17 cellular contexts compared by ENCODE assay signal in the genomic region with DNA sequence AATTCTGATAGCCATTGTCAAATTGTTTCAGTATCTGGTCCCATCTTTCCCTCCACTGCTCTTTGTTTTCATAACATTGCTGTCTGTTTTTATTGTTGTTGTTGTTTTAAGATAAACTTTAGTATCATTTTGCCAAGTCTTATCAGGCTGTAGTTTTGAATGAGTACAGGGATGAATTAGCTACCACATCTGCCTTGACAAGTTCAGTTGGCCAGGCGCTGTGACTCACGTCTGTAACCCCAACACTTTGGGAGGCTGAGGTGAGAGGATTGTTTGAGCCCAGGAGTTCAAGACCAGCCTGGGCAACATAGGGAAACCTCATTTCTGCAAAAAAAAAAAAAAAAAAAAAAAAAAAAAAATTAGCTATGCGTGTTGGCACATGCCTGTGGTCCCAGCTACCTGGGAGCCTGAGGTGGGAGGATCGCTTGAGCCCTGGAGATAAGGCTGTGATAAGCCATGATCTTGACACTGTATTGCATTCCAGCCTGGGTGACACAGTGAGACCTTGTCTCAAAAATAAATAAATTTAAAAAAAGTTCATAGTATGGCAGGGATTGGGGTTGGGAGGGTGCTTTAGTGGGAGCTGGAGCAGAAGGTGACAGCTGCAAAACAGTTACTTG. TPM values are rescaled to one million over a fixed set of nuclear protein-coding genes. Genes with fewer than 3 reads are reported as not detected.
A peak's percentile ranks its signal among the peaks of the same experiment; 100 is the strongest.
DNase-seq lines count a peak whose midpoint lies in the region; ATAC-seq, FAIRE-seq and TF ChIP-seq lines count a peak whose summit lies in the region.
"Had no signal": no experiment of that assay in that cellular context is flagged by ENCODE, and none has a peak within 500 bp of the region (broad histone marks: within the 10 kb centered on the region; RNA-seq: fewer than 3 reads in every experiment).

No MANE protein-coding gene starts in this region.

- CTCF ChIA-PET in activated naive CD4-positive, alpha-beta T cell treated with anti-CD3 and anti-CD28 coated beads for 36 hours (lab: Charles Lee): interaction anchor here (0.6 to 4.2 kb wide), 6 partner anchors 9 to 186 kb away, joined by 3 to 22 read pairs (median 5); no protein-coding TSS in a partner anchor
- CTCF ChIA-PET in Calu3 (lab: Charles Lee): no interaction called here

- no peak overlapping the region for H4K91ac ChIP-seq in trophoblast cell (ENCODE audit: low read depth, low read length)

- peak; percentile 38 for DNase-seq in activated naive CD4-positive, alpha-beta T cell treated with anti-CD3 and anti-CD28 coated beads for 36 hours
- DNase-seq in activated naive CD4-positive, alpha-beta T cell treated with Interleukin-2 at 50 U/mL for 16 hours: no peak
- no peak for DNase-seq in GM12892 (ENCODE audit: insufficient read length)
- peak; percentile 48 to 59 for DNase-seq in trophoblast cell
- DNase-seq in Calu3: no peak
- DNase-seq in SKM-1 treated with dmso at 0.1 percent for 144 hours (lab: John Stamatoyannopoulos, UW; ENCODE audit: unreplicated experiment): no peak
- no peak for DNase-seq in DMS53 (lab: John Stamatoyannopoulos, UW)
- DNase-seq: CD8-positive, alpha-beta T cell; EL; H9; Karpas-422; MM.1S; NCI-H187 treated with DMSO at 0.1 percent for 48 hours; NCI-H510A treated with DMSO at 0.1 percent for 48 hours; Peyer's patch; SHP77 had no signal

- no peak overlapping the region for H3K4me3 ChIP-seq in trophoblast cell (ENCODE audit: low read depth, low read length)
- H3K4me3 ChIP-seq: Peyer's patch had no signal

- H4K12ac ChIP-seq in trophoblast cell (ENCODE audit: low read depth, low read length): no peak overlapping the region

- peak; percentile 30 for FAIRE-seq in GM12892 (lab: Jason Lieb, UNC)

- no peak overlapping the region for H4K8ac ChIP-seq in trophoblast cell (ENCODE audit: low read depth, low read length)

- H3K4me3 Mint-ChIP-seq in activated naive CD4-positive, alpha-beta T cell treated with anti-CD3 and anti-CD28 coated beads for 36 hours: no peak overlapping the region
- H3K4me3 Mint-ChIP-seq in activated T-helper 17 cell treated with anti-CD3 and anti-CD28 coated beads, Interleukin-2, amount 50 U/mL, for 72 hours: peak overlapping the region; percentile 34
- no peak overlapping the region for H3K4me3 Mint-ChIP-seq in Calu3 (ENCODE audit: low read depth, unreplicated experiment)
- H3K4me3 Mint-ChIP-seq: CD8-positive, alpha-beta T cell; H9 had no signal

- no peaks in the 10 kb centered on the region for H3K79me1 ChIP-seq in trophoblast cell (ENCODE audit: low read length)

- no peak overlapping the region for H2AK5ac ChIP-seq in trophoblast cell (ENCODE audit: low read length)

- no peaks in the 10 kb centered on the region for H3K36me3 ChIP-seq in trophoblast cell (ENCODE audit: control insufficient read depth in 1 of 2, insufficient read depth in 2 of 2, low read length in 2 of 2)
- H3K36me3 ChIP-seq: Peyer's patch had no signal

- H3K27ac ChIP-seq in trophoblast cell (ENCODE audit: low read depth, low read length): no peak overlapping the region
- H3K27ac ChIP-seq: Peyer's patch had no signal

- no peak overlapping the region for H2BK120ac ChIP-seq in trophoblast cell (ENCODE audit: insufficient read depth, low read length, poor library complexity)

- ATAC-seq in activated T-helper 17 cell treated with anti-CD3 and anti-CD28 coated beads, Interleukin-2, amount 50 U/mL, for 72 hours (replicated peaks): peak; percentile 37
- ATAC-seq: CD8-positive, alpha-beta T cell had no signal

- H2BK12ac ChIP-seq in trophoblast cell (ENCODE audit: low read length): no peak overlapping the region

- H3K14ac ChIP-seq in trophoblast cell (ENCODE audit: low read length): no peak overlapping the region

- H3K9me3 Mint-ChIP-seq in activated naive CD4-positive, alpha-beta T cell treated with anti-CD3 and anti-CD28 coated beads for 36 hours: peaks cover 8% of the 10 kb centered on the region
- peaks cover 5% of the 10 kb centered on the region for H3K9me3 Mint-ChIP-seq in activated T-helper 17 cell treated with anti-CD3 and anti-CD28 coated beads, Interleukin-2, amount 50 U/mL, for 72 hours
- peaks cover 4% of the 10 kb centered on the region for H3K9me3 Mint-ChIP-seq in Calu3 (ENCODE audit: low read depth, unreplicated experiment)

- no peak overlapping the region for H3K9ac ChIP-seq in trophoblast cell (ENCODE audit: low read length)

- H3K18ac ChIP-seq in trophoblast cell (ENCODE audit: low read length): no peak overlapping the region

- H3K4ac ChIP-seq in trophoblast cell (ENCODE audit: low read depth, low read length): no peak overlapping the region

- peaks cover 35% of the 10 kb centered on the region for H3K4me1 Mint-ChIP-seq in activated naive CD4-positive, alpha-beta T cell treated with anti-CD3 and anti-CD28 coated beads for 36 hours (ENCODE audit: low read depth)
- H3K4me1 Mint-ChIP-seq in activated T-helper 17 cell treated with anti-CD3 and anti-CD28 coated beads, Interleukin-2, amount 50 U/mL, for 72 hours: peaks cover 26% of the 10 kb centered on the region
- H3K4me1 Mint-ChIP-seq in Calu3 (ENCODE audit: low read depth, unreplicated experiment): peaks cover 7% of the 10 kb centered on the region

- H3K36me3 Mint-ChIP-seq in activated naive CD4-positive, alpha-beta T cell treated with anti-CD3 and anti-CD28 coated beads for 36 hours (ENCODE audit: low read depth): peaks cover 4% of the 10 kb centered on the region
- H3K36me3 Mint-ChIP-seq in activated T-helper 17 cell treated with anti-CD3 and anti-CD28 coated beads, Interleukin-2, amount 50 U/mL, for 72 hours (ENCODE audit: low read depth): no peaks in the 10 kb centered on the region
- H3K36me3 Mint-ChIP-seq in Calu3 (ENCODE audit: insufficient read depth, unreplicated experiment): no peaks in the 10 kb centered on the region

- H3K4me1 ChIP-seq in trophoblast cell (ENCODE audit: control insufficient read depth in 1 of 2, insufficient read depth in 2 of 2, low read length in 2 of 2): peaks cover 2 to 3% of the 10 kb centered on the region in 2 experiments

- H3K27ac Mint-ChIP-seq in activated naive CD4-positive, alpha-beta T cell treated with anti-CD3 and anti-CD28 coated beads for 36 hours: peak overlapping the region; percentile 10
- peak overlapping the region; percentile 10 for H3K27ac Mint-ChIP-seq in activated T-helper 17 cell treated with anti-CD3 and anti-CD28 coated beads, Interleukin-2, amount 50 U/mL, for 72 hours
- H3K27ac Mint-ChIP-seq in Calu3 (ENCODE audit: unreplicated experiment): no peak overlapping the region
- H3K27ac Mint-ChIP-seq: CD8-positive, alpha-beta T cell had no signal

- no peaks in the 10 kb centered on the region for H3K79me2 ChIP-seq in trophoblast cell (ENCODE audit: control insufficient read depth, insufficient read depth, low read length, poor library complexity)

- H3K4me2 ChIP-seq in trophoblast cell (ENCODE audit: low read length): no peak overlapping the region

- H3K9me3 ChIP-seq in trophoblast cell (ENCODE audit: insufficient read depth, low read depth, low read length): peaks cover 6% of the 10 kb centered on the region

- H2BK5ac ChIP-seq in trophoblast cell (ENCODE audit: low read depth, low read length, poor library complexity): no peak overlapping the region

- H2AFZ ChIP-seq in trophoblast cell (ENCODE audit: insufficient read depth, low read length, poor library complexity): no peak overlapping the region

- WGBS in trophoblast cell (ENCODE audit: extremely low coverage, insufficient coverage, insufficient read length): no CpG with 5 or more reads among the region's 4 CpGs

- H3K23ac ChIP-seq in trophoblast cell (ENCODE audit: low read length): no peak overlapping the region

- TF ChIP-seq CTCF in Calu3 (IDR thresholded peaks at IDR 0.05; ENCODE audit: unreplicated experiment): no peak

- intact Hi-C loops in activated naive CD4-positive, alpha-beta T cell treated with anti-CD3 and anti-CD28 coated beads for 36 hours (cut with micrococcal nuclease): no loop called here
- intact Hi-C loops in Calu3 (cut with micrococcal nuclease; ENCODE audit: unreplicated experiment): no loop called here

- BruUV-seq in Calu3 (replicated peaks; lab: Mats Ljungman, UMichigan): no TSS peak

- no peaks in the 10 kb centered on the region for H3K27me3 ChIP-seq in trophoblast cell (ENCODE audit: insufficient read depth, low read length)
- H3K27me3 ChIP-seq: Peyer's patch had no signal

- H3K27me3 Mint-ChIP-seq in activated naive CD4-positive, alpha-beta T cell treated with anti-CD3 and anti-CD28 coated beads for 36 hours (ENCODE audit: low read depth): no peaks in the 10 kb centered on the region
- H3K27me3 Mint-ChIP-seq in activated T-helper 17 cell treated with anti-CD3 and anti-CD28 coated beads, Interleukin-2, amount 50 U/mL, for 72 hours: no peaks in the 10 kb centered on the region
- peaks cover 8% of the 10 kb centered on the region for H3K27me3 Mint-ChIP-seq in Calu3 (ENCODE audit: unreplicated experiment)

- TF ChIP-seq POLR2A in GM12892 (IDR thresholded peaks at IDR 0.05; ENCODE audit: low read depth, low read length): no peak

RNA-seq across cellular contexts. Expression of gene ANKDD1A, which starts 8.3 kb away (rescaled TPM):
- 1 to 10 TPM; 2.3 to 3.1 TPM for total RNA-seq in activated naive CD4-positive, alpha-beta T cell treated with anti-CD3 and anti-CD28 coated beads for 36 hours
- polyA plus RNA-seq in GM12892 (2012; ENCODE audit: missing spikeins): 2.5 TPM
- total RNA-seq in activated T-helper 17 cell treated with anti-CD3 and anti-CD28 coated beads, Interleukin-2, amount 50 U/mL, for 72 hours: 10 to 100 TPM in 1 of 2 donors, 1 to 10 TPM in 1; 4.3 to 10.1 TPM
- polyA plus RNA-seq in trophoblast cell (2013): 1.9 and 2.0 TPM in 2 replicates
- total RNA-seq in Calu3 (2022): 0.37 and 0.42 TPM in 2 replicates

Comparison
In these comparisons a context has a peak if more than half of its experiments do, and no peak if none do; other contexts are left out.
1. DNase-seq: peak in activated naive CD4-positive, alpha-beta T cell treated with anti-CD3 and anti-CD28 coated beads for 36 hours (single experiment) and trophoblast cell (2 of 2); none in activated naive CD4-positive, alpha-beta T cell treated with Interleukin-2 at 50 U/mL for 16 hours (single experiment), GM12892 (single experiment), Calu3 (single experiment), SKM-1 treated with dmso at 0.1 percent for 144 hours (single experiment) and DMS53 (single experiment).